Comparison of ENCODE assay signal across 9 cellular contexts in the genomic region with DNA sequence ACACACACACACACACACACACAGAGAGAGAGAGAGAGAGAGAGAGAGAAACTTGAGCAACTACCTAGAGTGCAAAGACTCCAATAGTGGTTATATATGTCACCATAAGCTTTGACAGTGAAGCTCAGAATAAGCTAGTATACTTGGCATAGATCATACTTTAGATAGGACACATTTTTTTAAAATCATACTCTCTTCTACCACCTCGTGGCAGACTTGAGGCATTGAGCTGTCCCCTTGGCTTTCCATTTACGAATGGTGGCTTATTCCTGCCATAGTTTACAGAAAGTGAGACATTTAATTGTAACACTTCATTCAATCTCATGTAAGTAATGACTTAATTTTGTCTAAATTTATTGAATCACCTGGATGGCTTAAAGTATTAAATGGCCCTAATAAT.
DNase-seq lines count a peak whose midpoint lies in the region; ATAC-seq and TF ChIP-seq lines count a peak whose summit lies in the region.
"Had no signal": no experiment of that assay in that cellular context is flagged by ENCODE, and none has a peak within 500 bp of the region (broad histone marks: within the 10 kb centered on the region; RNA-seq: fewer than 3 reads in every experiment).

No MANE protein-coding gene starts in this region.

- no peaks in the 10 kb centered on the region for H3K36me3 Mint-ChIP-seq in Caco-2 (ENCODE audit: insufficient read depth, unreplicated experiment)

- H3K36me3 ChIP-seq in Caco-2 (ENCODE audit: control insufficient read depth, insufficient read depth, low read length): no peaks in the 10 kb centered on the region
- H3K36me3 ChIP-seq: BLaER1 treated with 17β-estradiol and CSF1 and Interleukin-3, amounts not matched to agents 10 nM and 100 nM had no signal

- TF ChIP-seq CTCF in LNCAP (IDR thresholded peaks at IDR 0.05): peak; percentile 61
- peak in 1 of 2 experiments; percentile 4 for TF ChIP-seq CTCF in Caco-2 (IDR thresholded peaks at IDR 0.05; ENCODE audit: insufficient read depth in 1 of 2, low read depth in 1 of 2, low read length in 1 of 2, severe bottlenecking in 1 of 2, unreplicated experiment in 1 of 2)

- H3K9me3 ChIP-seq in Caco-2: no peaks in the 10 kb centered on the region
- H3K9me3 ChIP-seq: BLaER1 treated with 17β-estradiol and CSF1 and Interleukin-3, amounts not matched to agents 10 nM and 100 nM had no signal

- DNase-seq in NCI-H1436 treated with DMSO at 0.1 percent for 48 hours (lab: John Stamatoyannopoulos, UW): peak; percentile 10
- no peak for DNase-seq in NCI-H1436 (lab: John Stamatoyannopoulos, UW)
- DNase-seq in cerebellar cortex (ENCODE audit: low spot score): peak; percentile 22
- DNase-seq in pulmonary artery endothelial cell (ENCODE audit: low read depth, low spot score): peak; percentile 1
- DNase-seq in NCI-H2081 (lab: John Stamatoyannopoulos, UW): no peak
- DNase-seq in Caco-2: no peak

- intact Hi-C loops in Caco-2 (cut with micrococcal nuclease; ENCODE audit: unreplicated experiment): loop anchor here (1.0 to 5.0 kb wide), 3 partner anchors 30 to 937 kb away; no protein-coding TSS in a partner anchor

- ATAC-seq in GM21717 (IDR thresholded peaks at IDR 0.05; ENCODE audit: unreplicated experiment): peak; percentile 83

- peaks cover 10% of the 10 kb centered on the region for H3K4me1 ChIP-seq in Caco-2

- H3K27me3 Mint-ChIP-seq in Caco-2 (ENCODE audit: insufficient read depth, unreplicated experiment): peaks cover 7% of the 10 kb centered on the region

- no peak overlapping the region for H3K4me3 Mint-ChIP-seq in Caco-2 (ENCODE audit: unreplicated experiment)

- no peaks in the 10 kb centered on the region for H3K4me1 Mint-ChIP-seq in Caco-2 (ENCODE audit: low read depth, unreplicated experiment)

- H3K27me3 ChIP-seq in Caco-2 (replicated peaks; ENCODE audit: control insufficient read depth, insufficient read depth, low read length): no peaks in the 10 kb centered on the region
- H3K27me3 ChIP-seq: BLaER1 treated with 17β-estradiol and CSF1 and Interleukin-3, amounts not matched to agents 10 nM and 100 nM had no signal

- CTCF ChIA-PET in Caco-2 (lab: Charles Lee): no interaction called here

- no peaks in the 10 kb centered on the region for H3K9me3 Mint-ChIP-seq in Caco-2 (ENCODE audit: unreplicated experiment)

- POLR2A ChIA-PET in Caco-2 (lab: Charles Lee): no interaction called here

- no peak overlapping the region for H3K27ac Mint-ChIP-seq in Caco-2 (ENCODE audit: unreplicated experiment)

- no peak overlapping the region for H3K4me3 ChIP-seq in Caco-2 (ENCODE audit: low read depth, low read length)
- H3K4me3 ChIP-seq: BLaER1 treated with 17β-estradiol and CSF1 and Interleukin-3, amounts not matched to agents 10 nM and 100 nM had no signal

- no TSS peak for BruUV-seq in Caco-2 (replicated peaks; lab: Mats Ljungman, UMichigan)

Comparison
In these comparisons a context has a peak if more than half of its experiments do, and no peak if none do; other contexts are left out.
1. DNase-seq: peak in NCI-H1436 treated with DMSO at 0.1 percent for 48 hours (single experiment), cerebellar cortex (single experiment) and pulmonary artery endothelial cell (single experiment); none in NCI-H1436 (single experiment), NCI-H2081 (0 of 2) and Caco-2 (0 of 2).